In the genomic region with DNA sequence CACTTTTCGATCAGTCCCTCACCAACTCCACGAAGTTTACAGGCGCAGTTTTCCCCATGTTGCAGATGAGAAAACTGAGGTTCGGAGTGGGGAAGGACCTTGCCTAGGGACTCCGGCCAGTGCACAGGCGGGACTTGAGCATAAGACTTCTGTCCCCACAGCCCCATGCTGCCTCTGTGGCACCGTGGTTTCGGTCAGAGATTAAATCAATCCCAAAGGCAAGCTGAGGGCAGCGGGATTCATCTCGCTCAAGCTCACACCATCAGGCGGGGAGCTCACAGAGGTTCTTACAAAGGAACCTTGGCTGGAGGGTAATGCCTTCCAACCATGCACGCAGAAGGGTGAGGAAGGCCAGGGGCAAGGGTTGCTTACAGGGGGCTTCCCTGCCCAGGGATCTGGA, we compare ENCODE assay signal across 15 cellular contexts.
A peak's percentile ranks its signal among the peaks of the same experiment; 100 is the strongest.
DNase-seq lines count a peak whose midpoint lies in the region; ATAC-seq and TF ChIP-seq lines count a peak whose summit lies in the region.
"Had no signal": no experiment of that assay in that cellular context is flagged by ENCODE, and none has a peak within 500 bp of the region (broad histone marks: within the 10 kb centered on the region; RNA-seq: fewer than 3 reads in every experiment).

No MANE protein-coding gene starts in this region.

- H3K9me3 ChIP-seq in WERI-Rb-1 (ENCODE audit: severe bottlenecking) = no peaks in the 10 kb centered on the region
- H3K9me3 ChIP-seq: A549, BE2C had no signal

- H3K27ac Mint-ChIP-seq in osteocyte (ENCODE audit: unreplicated experiment) = no peak overlapping the region
- H3K27ac Mint-ChIP-seq: CD4-positive, alpha-beta memory T cell had no signal

- no peak for ATAC-seq in HG03196 (IDR thresholded peaks at IDR 0.05; ENCODE audit: unreplicated experiment)
- ATAC-seq: A549, GM12878 had no signal

- H3K9me3 Mint-ChIP-seq in osteocyte (ENCODE audit: unreplicated experiment) = no peaks in the 10 kb centered on the region

- H3K36me3 Mint-ChIP-seq in osteocyte (ENCODE audit: unreplicated experiment) = no peaks in the 10 kb centered on the region
- H3K36me3 Mint-ChIP-seq: CD4-positive, alpha-beta memory T cell had no signal

- H3K4me3 ChIP-seq in H7 (ENCODE audit: insufficient read depth, low read depth, low read length) = no peak overlapping the region
- no peak overlapping the region for H3K4me3 ChIP-seq in WERI-Rb-1 (ENCODE audit: low read depth, low read length)
- H3K4me3 ChIP-seq: A549, GM12878 had no signal

- H3K4me3 Mint-ChIP-seq in osteocyte (ENCODE audit: unreplicated experiment) = no peak overlapping the region
- H3K4me3 Mint-ChIP-seq: CD4-positive, alpha-beta memory T cell had no signal

- H3K36me3 ChIP-seq in H7 (replicated peaks; ENCODE audit: control insufficient read depth, insufficient read depth, low read length) (peaks cover 17% of the 10 kb centered on the region), WERI-Rb-1 (peaks cover 53% of the 10 kb centered on the region)

- TF ChIP-seq CTCF in WERI-Rb-1 (IDR thresholded peaks at IDR 0.05; ENCODE audit: low read depth, low read length) (no peak), osteocyte (IDR thresholded peaks at IDR 0.05) (no peak)

- H3K27me3 Mint-ChIP-seq in osteocyte (ENCODE audit: unreplicated experiment) = no peaks in the 10 kb centered on the region
- H3K27me3 Mint-ChIP-seq: CD4-positive, alpha-beta memory T cell had no signal

- peak overlapping the region; percentile 76 for H3K27ac ChIP-seq in WERI-Rb-1
- H3K27ac ChIP-seq: A549, C4-2B had no signal

- no peaks in the 10 kb centered on the region for H3K4me1 Mint-ChIP-seq in osteocyte (ENCODE audit: unreplicated experiment)
- H3K4me1 Mint-ChIP-seq: CD4-positive, alpha-beta memory T cell had no signal

- DNase-seq in H7 (peak; percentile 34), WERI-Rb-1 (peak; percentile 67), islet precursor cell (peak; percentile 35), osteocyte (ENCODE audit: extremely low spot score, unreplicated experiment) (peak; percentile 68), OCI-M1 (lab: John Stamatoyannopoulos, UW) (no peak)
- no peak for DNase-seq in activated CD4-positive, alpha-beta T cell treated with anti-CD3 and anti-CD28 coated beads for 4 hours
- DNase-seq: BE2C; CD4-positive, alpha-beta memory T cell; DMS79; GOT3; HCEC 1CT had no signal

- H3K27me3 ChIP-seq in H7 (ENCODE audit: control insufficient read depth, insufficient read depth, low read length) (no peaks in the 10 kb centered on the region), WERI-Rb-1 (ENCODE audit: insufficient read depth, low read depth, severe bottlenecking) (no peaks in the 10 kb centered on the region)
- H3K27me3 ChIP-seq: BE2C had no signal

Comparison
In these comparisons a context has a peak if more than half of its experiments do, and no peak if none do; other contexts are left out.
1. DNase-seq: peak in H7 (single experiment), WERI-Rb-1 (single experiment), islet precursor cell (single experiment) and osteocyte (single experiment); none in OCI-M1 (single experiment) and activated CD4-positive, alpha-beta T cell treated with anti-CD3 and anti-CD28 coated beads for 4 hours (0 of 2).